ENCODE assay signal across 18 cellular contexts in the genomic region with DNA sequence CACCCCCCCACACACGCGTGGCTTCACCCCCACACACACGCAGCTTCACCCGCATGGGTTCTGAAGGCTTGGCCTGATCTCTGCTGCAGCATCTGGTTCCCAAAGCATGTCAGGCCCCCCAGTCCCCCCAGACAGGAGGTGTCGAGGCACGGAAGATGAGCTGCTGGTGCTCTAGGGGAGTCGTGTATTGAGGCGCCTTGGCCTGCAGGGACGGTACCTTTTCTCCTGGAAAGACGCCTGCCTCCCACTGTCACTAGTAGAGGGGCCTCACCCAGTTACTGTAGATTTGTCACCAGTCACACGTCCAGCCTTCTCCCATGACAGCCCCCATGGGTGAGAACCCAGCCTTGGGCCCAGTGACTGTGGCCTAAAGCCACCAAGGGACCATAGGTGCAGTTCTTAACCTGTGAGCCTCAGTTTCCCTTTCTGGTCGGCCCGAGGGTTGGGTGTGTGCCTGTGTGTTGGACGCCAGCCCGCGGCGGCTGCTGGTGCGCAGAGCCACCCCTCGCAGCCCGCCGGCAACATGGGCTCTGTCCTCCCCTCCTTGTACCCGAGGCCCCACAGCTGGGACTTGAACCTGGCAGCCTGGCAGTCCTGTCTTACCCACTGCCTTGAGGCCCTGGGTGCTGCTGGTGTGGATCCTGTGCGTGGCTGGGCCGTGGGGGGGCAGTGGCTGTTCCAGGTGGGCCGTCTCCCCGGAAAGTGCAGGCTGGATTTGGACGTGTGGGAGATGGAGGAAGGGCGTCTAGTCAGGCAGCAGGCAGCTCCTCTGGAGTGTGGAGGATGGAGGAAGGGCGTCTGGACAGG.
DNase-seq lines count a peak whose midpoint lies in the region; ATAC-seq and TF ChIP-seq lines count a peak whose summit lies in the region.
"Had no signal": no experiment of that assay in that cellular context is flagged by ENCODE, and none has a peak within 500 bp of the region (broad histone marks: within the 10 kb centered on the region; RNA-seq: fewer than 3 reads in every experiment).

No MANE protein-coding gene starts in this region.

- H3K36me3 ChIP-seq in left ventricle myocardium inferior (peaks cover 46% of the 10 kb centered on the region), upper lobe of right lung (no peaks in the 10 kb centered on the region)

- H3K4me3 ChIP-seq in left ventricle myocardium inferior, result no peak overlapping the region
- no peak overlapping the region for H3K4me3 ChIP-seq in upper lobe of right lung
- H3K4me3 ChIP-seq: A549, GM23338 had no signal

- H3K9me3 Mint-ChIP-seq in natural killer cell, result peaks cover 7% of the 10 kb centered on the region in 2 donors

- peak overlapping the region; percentile 35 for H3K4me3 Mint-ChIP-seq in natural killer cell
- H3K4me3 Mint-ChIP-seq: CD4-positive, alpha-beta T cell; GM23338 had no signal

- peaks cover 12% of the 10 kb centered on the region for H3K36me3 Mint-ChIP-seq in natural killer cell

- no peak for ATAC-seq in Right ventricle myocardium inferior
- ATAC-seq in natural killer cell, result no peak
- no peak for ATAC-seq in upper lobe of right lung
- ATAC-seq: A549, GM23338 had no signal

- intact Hi-C loops in cardiac septum (cut with DNase I) (no loop called here), Right ventricle myocardium inferior (cut with DNase I) (no loop called here), left ventricle myocardium inferior (cut with micrococcal nuclease) (no loop called here), natural killer cell (cut with micrococcal nuclease) (no loop called here), upper lobe of right lung (cut with DNase I) (no loop called here)

- peaks cover 18% of the 10 kb centered on the region for H3K9me3 ChIP-seq in left ventricle myocardium inferior (replicated peaks)
- no peaks in the 10 kb centered on the region for H3K9me3 ChIP-seq in upper lobe of right lung

- H3K4me1 ChIP-seq in left ventricle myocardium inferior (peaks cover 15% of the 10 kb centered on the region), upper lobe of right lung (no peaks in the 10 kb centered on the region)
- H3K4me1 ChIP-seq: A549 had no signal

- H3K27ac ChIP-seq in left ventricle myocardium inferior (replicated peaks), result no peak overlapping the region
- no peak overlapping the region for H3K27ac ChIP-seq in upper lobe of right lung
- H3K27ac ChIP-seq: A549 had no signal

- H3K27me3 ChIP-seq in left ventricle myocardium inferior (ENCODE audit: low read depth) (no peaks in the 10 kb centered on the region), upper lobe of right lung (no peaks in the 10 kb centered on the region)

- peaks cover 18 to 30% of the 10 kb centered on the region in 2 donors for H3K4me1 Mint-ChIP-seq in natural killer cell

- TF ChIP-seq CTCF in left ventricle myocardium inferior (IDR thresholded peaks at IDR 0.05; ENCODE audit: borderline replicate concordance) (no peak), natural killer cell (IDR thresholded peaks at IDR 0.05) (no peak), upper lobe of right lung (IDR thresholded peaks at IDR 0.05) (no peak)

- H3K27me3 Mint-ChIP-seq in natural killer cell (ENCODE audit: low read depth in 2 of 2), result no peaks in the 10 kb centered on the region
- H3K27me3 Mint-ChIP-seq: CD4-positive, alpha-beta T cell had no signal

- peak overlapping the region; percentile 45 to 85 for H3K27ac Mint-ChIP-seq in natural killer cell
- H3K27ac Mint-ChIP-seq: CD4-positive, alpha-beta T cell; GM23338 had no signal

- DNase-seq in cardiac septum (ENCODE audit: low spot score) (peak; percentile 73), Right ventricle myocardium inferior (ENCODE audit: missing footprints) (no peak), left ventricle myocardium inferior (peak; percentile 9), natural killer cell (no peak), upper lobe of right lung (peak; percentile 43), SKM-1 treated with dmso at 0.1 percent for 144 hours (lab: John Stamatoyannopoulos, UW; ENCODE audit: unreplicated experiment) (no peak), nucleus accumbens (lab: John Stamatoyannopoulos, UW) (no peak)
- no peak for DNase-seq in activated CD4-positive, alpha-beta T cell treated with anti-CD3 and anti-CD28 coated beads, Interleukin-2, amount 50 U/mL, for 1 hour
- DNase-seq: DMS79 treated with DMSO at 0.1 percent for 48 hours; GDM1; NCI-H146; NCI-H2081 treated with DMSO at 0.1 percent for 48 hours; NCI-H526 treated with DMSO at 0.1 percent for 48 hours; NK-92 treated with Interleukin-12 subunit alpha and Interleukin-12 subunit beta, amount 100 ng/mL, for 24 hours; OCI-M1 had no signal

Comparison
In these comparisons a context has a peak if more than half of its experiments do, and no peak if none do; other contexts are left out.
1. DNase-seq: peak in cardiac septum (single experiment), left ventricle myocardium inferior (single experiment) and upper lobe of right lung (single experiment); none in Right ventricle myocardium inferior (single experiment), natural killer cell (single experiment), SKM-1 treated with dmso at 0.1 percent for 144 hours (single experiment), nucleus accumbens (0 of 56) and activated CD4-positive, alpha-beta T cell treated with anti-CD3 and anti-CD28 coated beads, Interleukin-2, amount 50 U/mL, for 1 hour (single experiment).